ENCODE assay signal across 1 cellular context in the genomic region with DNA sequence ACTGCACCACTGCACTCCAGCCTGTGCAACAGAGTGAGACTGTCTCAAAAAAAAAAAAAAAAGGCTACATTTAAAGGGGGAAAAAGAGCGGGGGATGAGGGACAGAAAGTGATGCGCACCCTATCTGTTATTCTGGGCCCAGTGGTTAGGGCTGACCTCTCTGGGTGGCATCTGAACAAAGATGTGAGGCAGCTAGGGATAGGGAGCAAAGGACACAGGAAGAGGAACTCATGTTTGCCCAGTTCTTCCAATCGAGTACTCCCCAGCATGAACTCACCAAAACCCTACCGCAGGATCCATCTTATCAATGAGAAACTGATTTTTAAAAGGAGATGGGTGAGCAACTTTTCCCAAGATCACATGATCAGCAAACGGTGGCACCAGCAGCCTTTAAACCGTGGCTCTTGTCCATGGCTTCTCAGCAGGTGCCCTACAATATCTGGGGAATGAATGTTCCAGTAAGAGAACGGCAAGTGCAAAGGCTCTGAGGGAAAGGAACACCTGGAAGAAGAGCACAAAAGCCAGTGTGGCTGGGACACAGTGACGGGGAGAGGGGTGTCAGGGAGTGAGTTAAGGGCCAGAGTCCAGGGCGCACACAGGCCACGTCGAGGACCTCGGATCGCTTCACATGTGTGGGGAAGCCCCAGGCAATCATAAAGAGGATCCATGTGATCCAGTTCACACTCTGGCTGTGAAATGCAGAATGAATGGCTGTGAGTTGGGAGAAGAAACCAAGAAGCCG.
TF ChIP-seq lines count a peak whose summit lies in the region.

No MANE protein-coding gene starts in this region.

TF ChIP-seq in liver, 16 proteins besides CTCF, POLR2A, EP300 and RAD21 (continued from another document):
- TF ChIP-seq SP1 (IDR thresholded peaks at IDR 0.05), result peak; percentile 39
- TF ChIP-seq HNF4A (conservative IDR thresholded peaks at IDR 0.05), result peak; percentile 61 to 74
- peak; percentile 41 to 54 for TF ChIP-seq RXRA (IDR thresholded peaks at IDR 0.05)
- TF ChIP-seq EGR1 (IDR thresholded peaks at IDR 0.05; ENCODE audit: low read depth in 2 of 2), result no peak
- TF ChIP-seq ZBTB33 (IDR thresholded peaks at IDR 0.05), result no peak
TF ChIP-seq in liver: peak in this region for 3.
